18 cellular contexts compared by ENCODE assay signal in the genomic region with DNA sequence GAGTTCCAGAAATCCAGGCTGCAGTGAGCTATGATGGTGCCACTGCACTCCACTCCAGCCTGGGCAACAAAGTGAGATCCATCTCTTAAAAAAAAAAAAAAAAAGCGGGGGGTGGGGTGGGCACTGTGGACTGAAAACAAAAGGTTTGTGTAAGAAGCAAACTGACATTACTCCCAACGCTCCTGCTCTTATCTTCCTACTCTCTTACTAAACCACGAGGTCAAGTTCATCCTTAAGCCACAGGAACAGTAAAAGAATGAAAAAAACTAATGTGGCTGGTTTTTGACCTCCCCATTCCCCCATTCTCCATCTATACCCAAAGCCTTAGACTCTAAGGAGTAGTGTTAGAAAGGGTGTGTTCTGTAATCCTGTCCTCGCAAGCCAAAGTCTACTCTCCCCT. TPM values are rescaled to one million over a fixed set of nuclear protein-coding genes. Genes with fewer than 3 reads are reported as not detected.
A peak's percentile ranks its signal among the peaks of the same experiment; 100 is the strongest.
DNase-seq lines count a peak whose midpoint lies in the region; TF ChIP-seq lines count a peak whose summit lies in the region.
"Had no signal": no experiment of that assay in that cellular context is flagged by ENCODE, and none has a peak within 500 bp of the region (broad histone marks: within the 10 kb centered on the region; RNA-seq: fewer than 3 reads in every experiment).

No MANE protein-coding gene starts in this region.

- POLR2A ChIA-PET in activated CD4-positive, alpha-beta T cell treated with anti-CD3 and anti-CD28 coated beads, Interleukin-2, amount 10 ng/mL, durations not matched to agents 7 days and 5 days (lab: Charles Lee) = interaction anchor here (0.7 kb wide), 1 partner anchor 159 kb away, joined by 3 read pairs; no protein-coding TSS in a partner anchor
- POLR2A ChIA-PET in RWPE1 (lab: Yijun Ruan, JAX; ENCODE audit: low non-redundant PET) = no interaction called here

- no peaks in the 10 kb centered on the region for H3K9me3 Mint-ChIP-seq in activated CD4-positive, alpha-beta T cell treated with anti-CD3 and anti-CD28 coated beads, Interleukin-2, amount 10 ng/mL, durations not matched to agents 7 days and 5 days
- no peaks in the 10 kb centered on the region for H3K9me3 Mint-ChIP-seq in activated T-helper 2 cell treated with anti-CD3 and anti-CD28 coated beads, Interferon-gamma antibody, Interleukin-2, Interleukin-4, amounts not matched to agents 10 μg/mL and 5 μg/mL and 100 μg/mL, durations not matched to agents 14 hours and 24 hours and 36 hours
- H3K9me3 Mint-ChIP-seq in progenitor cell of endocrine pancreas (ENCODE audit: low read depth) = peaks cover 4% of the 10 kb centered on the region
- H3K9me3 Mint-ChIP-seq: CD14-positive monocyte had no signal

- H3K27ac Mint-ChIP-seq in activated CD4-positive, alpha-beta T cell treated with anti-CD3 and anti-CD28 coated beads, Interleukin-2, amount 10 ng/mL, durations not matched to agents 7 days and 5 days = peak overlapping the region; percentile 52
- peak overlapping the region; percentile 1 for H3K27ac Mint-ChIP-seq in activated T-helper 2 cell treated with anti-CD3 and anti-CD28 coated beads, Interferon-gamma antibody, Interleukin-2, Interleukin-4, amounts not matched to agents 10 μg/mL and 5 μg/mL and 100 μg/mL, durations not matched to agents 14 hours and 24 hours and 36 hours
- peak overlapping the region; percentile 18 for H3K27ac Mint-ChIP-seq in progenitor cell of endocrine pancreas

- intact Hi-C loops in activated T-helper 2 cell treated with anti-CD3 and anti-CD28 coated beads, Interferon-gamma antibody, Interleukin-2, Interleukin-4, amounts not matched to agents 10 μg/mL and 5 μg/mL and 100 μg/mL, durations not matched to agents 14 hours and 24 hours and 36 hours (cut with micrococcal nuclease) = no loop called here

- H3K27me3 Mint-ChIP-seq in activated CD4-positive, alpha-beta T cell treated with anti-CD3 and anti-CD28 coated beads, Interleukin-2, amount 10 ng/mL, durations not matched to agents 7 days and 5 days = no peaks in the 10 kb centered on the region
- no peaks in the 10 kb centered on the region for H3K27me3 Mint-ChIP-seq in activated T-helper 2 cell treated with anti-CD3 and anti-CD28 coated beads, Interferon-gamma antibody, Interleukin-2, Interleukin-4, amounts not matched to agents 10 μg/mL and 5 μg/mL and 100 μg/mL, durations not matched to agents 14 hours and 24 hours and 36 hours (ENCODE audit: low read depth)
- no peaks in the 10 kb centered on the region for H3K27me3 Mint-ChIP-seq in progenitor cell of endocrine pancreas

- DNase-seq in activated CD4-positive, alpha-beta T cell treated with anti-CD3 and anti-CD28 coated beads, Interleukin-2, amount 10 ng/mL, durations not matched to agents 7 days and 5 days = no peak
- no peak for DNase-seq in activated CD4-positive, alpha-beta T cell treated with anti-CD3 and anti-CD28 coated beads for 4 hours
- no peak for DNase-seq in activated T-helper 2 cell treated with anti-CD3 and anti-CD28 coated beads, Interferon-gamma antibody, Interleukin-2, Interleukin-4, amounts not matched to agents 10 μg/mL and 5 μg/mL and 100 μg/mL, durations not matched to agents 14 hours and 24 hours and 36 hours (ENCODE audit: low spot score)
- DNase-seq in fibroblast of villous mesenchyme (ENCODE audit: low read depth) = peak; percentile 31
- DNase-seq in progenitor cell of endocrine pancreas (ENCODE audit: low spot score, unreplicated experiment) = no peak
- no peak for DNase-seq in SK-N-DZ (ENCODE audit: low spot score)
- no peak for DNase-seq in HPDE6-E6E7 (ENCODE audit: extremely low spot score)
- no peak for DNase-seq in RWPE1 (ENCODE audit: low spot score)
- DNase-seq: DMS79 treated with DMSO at 0.1 percent for 48 hours; H7; NCI-H1105 treated with DMSO at 0.1 percent for 48 hours; NCI-H1694; NCI-H510A; NCI-H748 treated with DMSO at 0.1 percent for 48 hours; NK-92 treated with Interleukin-12 subunit alpha and Interleukin-12 subunit beta, amount 100 ng/mL, for 24 hours; SHP77 had no signal

- no peak overlapping the region for H3K27ac ChIP-seq in RWPE1
- H3K27ac ChIP-seq: 22Rv1 had no signal

- peaks cover 55% of the 10 kb centered on the region for H3K36me3 Mint-ChIP-seq in activated CD4-positive, alpha-beta T cell treated with anti-CD3 and anti-CD28 coated beads, Interleukin-2, amount 10 ng/mL, durations not matched to agents 7 days and 5 days (ENCODE audit: low read depth)
- peaks cover 73% of the 10 kb centered on the region for H3K36me3 Mint-ChIP-seq in activated T-helper 2 cell treated with anti-CD3 and anti-CD28 coated beads, Interferon-gamma antibody, Interleukin-2, Interleukin-4, amounts not matched to agents 10 μg/mL and 5 μg/mL and 100 μg/mL, durations not matched to agents 14 hours and 24 hours and 36 hours (ENCODE audit: low read depth)
- H3K36me3 Mint-ChIP-seq in progenitor cell of endocrine pancreas (ENCODE audit: insufficient read depth) = peaks cover 33% of the 10 kb centered on the region

- CTCF ChIA-PET in activated CD4-positive, alpha-beta T cell treated with anti-CD3 and anti-CD28 coated beads, Interleukin-2, amount 10 ng/mL, durations not matched to agents 7 days and 5 days (lab: Charles Lee) = interaction anchor here (0.6 to 2.6 kb wide), 2 partner anchors 10 to 128 kb away, joined by 3 to 11 read pairs; no protein-coding TSS in a partner anchor
- CTCF ChIA-PET in RWPE1 (lab: Yijun Ruan, JAX) = interaction anchor here (0.7 kb wide), 1 partner anchor 58 kb away, joined by 3 read pairs; no protein-coding TSS in a partner anchor

- H3K4me3 Mint-ChIP-seq in activated CD4-positive, alpha-beta T cell treated with anti-CD3 and anti-CD28 coated beads, Interleukin-2, amount 10 ng/mL, durations not matched to agents 7 days and 5 days = no peak overlapping the region
- H3K4me3 Mint-ChIP-seq in activated T-helper 2 cell treated with anti-CD3 and anti-CD28 coated beads, Interferon-gamma antibody, Interleukin-2, Interleukin-4, amounts not matched to agents 10 μg/mL and 5 μg/mL and 100 μg/mL, durations not matched to agents 14 hours and 24 hours and 36 hours (ENCODE audit: low read depth) = no peak overlapping the region
- H3K4me3 Mint-ChIP-seq in progenitor cell of endocrine pancreas (ENCODE audit: low read depth) = no peak overlapping the region
- H3K4me3 Mint-ChIP-seq: CD14-positive monocyte had no signal

- H3K4me3 ChIP-seq in fibroblast of villous mesenchyme (ENCODE audit: low read depth, low read length) = no peak overlapping the region

- TF ChIP-seq CTCF in fibroblast of villous mesenchyme (IDR thresholded peaks at IDR 0.05; ENCODE audit: insufficient read depth, low read depth, low read length) = no peak
- no peak for TF ChIP-seq CTCF in progenitor cell of endocrine pancreas (IDR thresholded peaks at IDR 0.05; ENCODE audit: unreplicated experiment)
- no peak for TF ChIP-seq CTCF in RWPE1 (conservative IDR thresholded peaks at IDR 0.05; ENCODE audit: low read depth)

- H3K4me1 Mint-ChIP-seq in activated CD4-positive, alpha-beta T cell treated with anti-CD3 and anti-CD28 coated beads, Interleukin-2, amount 10 ng/mL, durations not matched to agents 7 days and 5 days = peaks cover 6% of the 10 kb centered on the region
- peaks cover 2% of the 10 kb centered on the region for H3K4me1 Mint-ChIP-seq in activated T-helper 2 cell treated with anti-CD3 and anti-CD28 coated beads, Interferon-gamma antibody, Interleukin-2, Interleukin-4, amounts not matched to agents 10 μg/mL and 5 μg/mL and 100 μg/mL, durations not matched to agents 14 hours and 24 hours and 36 hours (ENCODE audit: low read depth)
- H3K4me1 Mint-ChIP-seq in progenitor cell of endocrine pancreas (ENCODE audit: low read depth) = peaks cover 3% of the 10 kb centered on the region
- H3K4me1 Mint-ChIP-seq: CD14-positive monocyte had no signal

RNA-seq across cellular contexts. Expression of a gene that starts 30.8 kb away (rescaled TPM):
- total RNA-seq in activated CD4-positive, alpha-beta T cell treated with anti-CD3 and anti-CD28 coated beads, Interleukin-2, amount 10 ng/mL, durations not matched to agents 7 days and 5 days = under 1 TPM; 0.42 to 0.65 TPM
- total RNA-seq in activated T-helper 2 cell treated with anti-CD3 and anti-CD28 coated beads, Interferon-gamma antibody, Interleukin-2, Interleukin-4, amounts not matched to agents 10 μg/mL and 5 μg/mL and 100 μg/mL, durations not matched to agents 14 hours and 24 hours and 36 hours = 0.50 and 0.51 TPM in 2 replicates
- total RNA-seq in fibroblast of villous mesenchyme (under 0.01 and 0.32 TPM in 2 replicates), progenitor cell of endocrine pancreas (0.55 and 0.84 TPM in 2 replicates)
- polyA plus RNA-seq in SK-N-DZ (2014; cell fraction: cytosol; rRNA removed) = 0.21 TPM in 1 of 2 replicates, not detected in the other
- polyA plus RNA-seq in SK-N-DZ (2014; cell fraction: nucleus; rRNA removed) = 0.64 TPM in 1 of 2 replicates, not detected in the other

RNA-seq across cellular contexts. Expression of a gene that starts 37.4 kb away (rescaled TPM):
- 10 to 100 TPM; 78.6 to 95.7 TPM for total RNA-seq in activated CD4-positive, alpha-beta T cell treated with anti-CD3 and anti-CD28 coated beads, Interleukin-2, amount 10 ng/mL, durations not matched to agents 7 days and 5 days
- total RNA-seq in activated T-helper 2 cell treated with anti-CD3 and anti-CD28 coated beads, Interferon-gamma antibody, Interleukin-2, Interleukin-4, amounts not matched to agents 10 μg/mL and 5 μg/mL and 100 μg/mL, durations not matched to agents 14 hours and 24 hours and 36 hours = 123 and 124 TPM in 2 replicates
- 20.6 and 21.2 TPM in 2 replicates for total RNA-seq in fibroblast of villous mesenchyme
- 70.4 and 73.0 TPM in 2 replicates for total RNA-seq in progenitor cell of endocrine pancreas
- 49.4 and 49.5 TPM in 2 replicates for polyA plus RNA-seq in SK-N-DZ (2014; cell fraction: cytosol; rRNA removed)
- 19.3 and 30.8 TPM in 2 replicates for polyA plus RNA-seq in SK-N-DZ (2014; cell fraction: nucleus; rRNA removed)

RNA-seq across cellular contexts. Expression of a gene that starts 46.3 kb away (rescaled TPM):
- 10 to 100 TPM; 19.4 to 21.4 TPM for total RNA-seq in activated CD4-positive, alpha-beta T cell treated with anti-CD3 and anti-CD28 coated beads, Interleukin-2, amount 10 ng/mL, durations not matched to agents 7 days and 5 days
- 31.8 and 32.6 TPM in 2 replicates for total RNA-seq in activated T-helper 2 cell treated with anti-CD3 and anti-CD28 coated beads, Interferon-gamma antibody, Interleukin-2, Interleukin-4, amounts not matched to agents 10 μg/mL and 5 μg/mL and 100 μg/mL, durations not matched to agents 14 hours and 24 hours and 36 hours
- 21.6 and 27.4 TPM in 2 replicates for total RNA-seq in fibroblast of villous mesenchyme
- total RNA-seq in progenitor cell of endocrine pancreas = 25.2 and 25.3 TPM in 2 replicates
- 31.9 and 34.8 TPM in 2 replicates for polyA plus RNA-seq in SK-N-DZ (2014; cell fraction: cytosol; rRNA removed)
- 30.2 and 39.1 TPM in 2 replicates for polyA plus RNA-seq in SK-N-DZ (2014; cell fraction: nucleus; rRNA removed)

RNA-seq across cellular contexts. Expression of a gene that starts 46.7 kb away (rescaled TPM):
- 10 to 100 TPM; 37.6 to 46.3 TPM for total RNA-seq in activated CD4-positive, alpha-beta T cell treated with anti-CD3 and anti-CD28 coated beads, Interleukin-2, amount 10 ng/mL, durations not matched to agents 7 days and 5 days
- 40.9 and 46.5 TPM in 2 replicates for total RNA-seq in activated T-helper 2 cell treated with anti-CD3 and anti-CD28 coated beads, Interferon-gamma antibody, Interleukin-2, Interleukin-4, amounts not matched to agents 10 μg/mL and 5 μg/mL and 100 μg/mL, durations not matched to agents 14 hours and 24 hours and 36 hours
- 45.1 and 63.0 TPM in 2 replicates for total RNA-seq in fibroblast of villous mesenchyme
- total RNA-seq in progenitor cell of endocrine pancreas = 70.0 and 70.5 TPM in 2 replicates
- polyA plus RNA-seq in SK-N-DZ (2014; cell fraction: cytosol; rRNA removed) = 25.4 and 28.4 TPM in 2 replicates
- 28.3 and 52.9 TPM in 2 replicates for polyA plus RNA-seq in SK-N-DZ (2014; cell fraction: nucleus; rRNA removed)

Comparison
In these comparisons a context has a peak if more than half of its experiments do, and no peak if none do; other contexts are left out.
1. H3K27ac Mint-ChIP-seq: peak in every context shown above with its lines; median percentile 52 in activated CD4-positive, alpha-beta T cell treated with anti-CD3 and anti-CD28 coated beads, Interleukin-2, amount 10 ng/mL, durations not matched to agents 7 days and 5 days; 18 in progenitor cell of endocrine pancreas; 1 in activated T-helper 2 cell treated with anti-CD3 and anti-CD28 coated beads, Interferon-gamma antibody, Interleukin-2, Interleukin-4, amounts not matched to agents 10 μg/mL and 5 μg/mL and 100 μg/mL, durations not matched to agents 14 hours and 24 hours and 36 hours.